In the genomic region with DNA sequence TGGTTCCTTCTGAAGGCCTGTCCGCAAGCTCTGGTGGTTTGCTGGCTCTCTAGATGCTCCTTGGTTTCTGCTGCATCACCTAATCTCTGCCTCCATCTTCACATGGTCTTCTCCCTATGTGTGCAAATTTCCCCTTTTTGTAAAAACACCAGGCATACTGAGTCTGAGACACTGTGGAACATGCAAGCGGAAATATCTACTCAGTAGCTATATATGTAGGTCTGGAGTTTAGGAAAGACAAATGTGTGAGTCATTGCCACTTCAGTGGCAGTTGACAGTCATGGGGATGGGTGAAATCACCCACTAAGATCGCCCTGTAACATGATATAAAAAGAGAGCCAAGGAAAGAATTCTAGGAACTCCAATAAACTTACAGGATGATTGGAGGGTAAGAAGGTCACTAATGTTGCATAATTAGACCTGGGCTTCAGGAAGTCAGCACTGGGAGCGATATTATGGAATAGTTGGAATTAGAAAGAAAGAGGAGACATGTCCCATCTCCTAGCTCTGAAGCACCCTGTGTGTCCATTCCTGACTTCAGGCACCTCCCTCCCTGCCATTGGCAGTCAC, we compare ENCODE assay signal across 9 cellular contexts. TPM values are rescaled to one million over a fixed set of nuclear protein-coding genes. Genes with fewer than 3 reads are reported as not detected.
DNase-seq lines count a peak whose midpoint lies in the region; ATAC-seq and TF ChIP-seq lines count a peak whose summit lies in the region.
"Had no signal": no experiment of that assay in that cellular context is flagged by ENCODE, and none has a peak within 500 bp of the region (broad histone marks: within the 10 kb centered on the region; RNA-seq: fewer than 3 reads in every experiment).

No MANE protein-coding gene starts in this region.

- no peaks in the 10 kb centered on the region for H3K9me3 Mint-ChIP-seq in chondrocyte (ENCODE audit: low read depth)
- no peaks in the 10 kb centered on the region for H3K9me3 Mint-ChIP-seq in stimulated activated naive B cell treated with anti-CD40 and anti-IgM and Interleukin-4, amounts not matched to agents 10 μg/mL and 1 μg/mL and 100 μg/mL, for 72 hours

- DNase-seq in activated T-cell treated with anti-CD3 and anti-CD28 coated beads for 24 hours (ENCODE audit: low read depth), result peak; percentile 19
- DNase-seq in activated T-cell treated with anti-CD3 and anti-CD28 coated beads for 4 hours, result no peak
- DNase-seq in RKO (ENCODE audit: low spot score), result peak; percentile 47
- no peak for DNase-seq in chondrocyte (ENCODE audit: low spot score)
- DNase-seq in stimulated activated naive B cell treated with anti-CD40 and anti-IgM and Interleukin-4, amounts not matched to agents 10 μg/mL and 1 μg/mL and 100 μg/mL, for 72 hours, result no peak
- no peak for DNase-seq in GM19238 (ENCODE audit: insufficient read length, low spot score)
- DNase-seq in retina, result no peak
- DNase-seq: activated gamma-delta T cell had no signal

- H3K36me3 Mint-ChIP-seq in chondrocyte (ENCODE audit: low read depth), result no peaks in the 10 kb centered on the region
- H3K36me3 Mint-ChIP-seq in stimulated activated naive B cell treated with anti-CD40 and anti-IgM and Interleukin-4, amounts not matched to agents 10 μg/mL and 1 μg/mL and 100 μg/mL, for 72 hours, result no peaks in the 10 kb centered on the region

- TF ChIP-seq CTCF in chondrocyte (IDR thresholded peaks at IDR 0.05), result no peak

- peaks cover 4% of the 10 kb centered on the region for H3K27me3 Mint-ChIP-seq in chondrocyte (ENCODE audit: low read depth)
- H3K27me3 Mint-ChIP-seq in stimulated activated naive B cell treated with anti-CD40 and anti-IgM and Interleukin-4, amounts not matched to agents 10 μg/mL and 1 μg/mL and 100 μg/mL, for 72 hours, result no peaks in the 10 kb centered on the region

- peak; percentile 34 to 67 for ATAC-seq in stimulated activated naive B cell treated with anti-CD40 and anti-IgM and Interleukin-4, amounts not matched to agents 10 μg/mL and 1 μg/mL and 100 μg/mL, for 72 hours (replicated peaks)
- no peak for ATAC-seq in GM19324 (IDR thresholded peaks at IDR 0.05; ENCODE audit: low FRiP score, unreplicated experiment)

- H3K27ac Mint-ChIP-seq in chondrocyte (ENCODE audit: unreplicated experiment), result peak overlapping the region; percentile 82
- no peak overlapping the region for H3K27ac Mint-ChIP-seq in stimulated activated naive B cell treated with anti-CD40 and anti-IgM and Interleukin-4, amounts not matched to agents 10 μg/mL and 1 μg/mL and 100 μg/mL, for 72 hours

- peaks cover 12% of the 10 kb centered on the region for H3K4me1 Mint-ChIP-seq in chondrocyte (ENCODE audit: low read depth)
- H3K4me1 Mint-ChIP-seq in stimulated activated naive B cell treated with anti-CD40 and anti-IgM and Interleukin-4, amounts not matched to agents 10 μg/mL and 1 μg/mL and 100 μg/mL, for 72 hours, result peaks cover 16 to 21% of the 10 kb centered on the region in 2 donors

- no peak overlapping the region for H3K4me3 Mint-ChIP-seq in chondrocyte (ENCODE audit: unreplicated experiment)
- no peak overlapping the region for H3K4me3 Mint-ChIP-seq in stimulated activated naive B cell treated with anti-CD40 and anti-IgM and Interleukin-4, amounts not matched to agents 10 μg/mL and 1 μg/mL and 100 μg/mL, for 72 hours

RNA-seq across cellular contexts. Expression of gene UBLCP1, which starts 22.7 kb away (rescaled TPM):
- 31.7 to 35.5 TPM (median 33.2 TPM) in 3 replicates for total RNA-seq in chondrocyte

RNA-seq across cellular contexts. Expression of gene RNF145, which starts 31.0 kb away (rescaled TPM):
- total RNA-seq in chondrocyte, result 79.0 to 83.9 TPM (median 82.5 TPM) in 3 replicates

Comparison
In these comparisons a context has a peak if more than half of its experiments do, and no peak if none do; other contexts are left out.
1. DNase-seq: peak in activated T-cell treated with anti-CD3 and anti-CD28 coated beads for 24 hours (single experiment) and RKO (single experiment); none in activated T-cell treated with anti-CD3 and anti-CD28 coated beads for 4 hours (single experiment), chondrocyte (single experiment), stimulated activated naive B cell treated with anti-CD40 and anti-IgM and Interleukin-4, amounts not matched to agents 10 μg/mL and 1 μg/mL and 100 μg/mL, for 72 hours (single experiment), GM19238 (single experiment) and retina (single experiment).